In genomic region chr13:22017226-22017625, GRCh38 we compare ENCODE assay signal across 11 cellular contexts.
DNase-seq lines count a peak whose midpoint lies in the region; ATAC-seq, FAIRE-seq and TF ChIP-seq lines count a peak whose summit lies in the region.
"Had no signal": no experiment of that assay in that cellular context is flagged by ENCODE, and none has a peak within 500 bp of the region (broad histone marks: within the 10 kb centered on the region; RNA-seq: fewer than 3 reads in every experiment).

No MANE protein-coding gene starts in this region.

- H3K27me3 ChIP-seq in CD8-positive, alpha-beta memory T cell (ENCODE audit: insufficient read depth, low read length, poor library complexity, severe bottlenecking) = no peaks in the 10 kb centered on the region
- no peaks in the 10 kb centered on the region for H3K27me3 ChIP-seq in pancreas

- H3K4me1 ChIP-seq in CD8-positive, alpha-beta memory T cell (ENCODE audit: insufficient read depth, low read length) = no peaks in the 10 kb centered on the region
- H3K4me1 ChIP-seq in pancreas = no peaks in the 10 kb centered on the region

- peaks cover 2% of the 10 kb centered on the region for H3K4me1 Mint-ChIP-seq in activated naive CD4-positive, alpha-beta T cell treated with anti-CD3 and anti-CD28 coated beads, Interleukin-2, amount 10 ng/mL, durations not matched to agents 7 days and 5 days
- peaks cover 8 to 19% of the 10 kb centered on the region in 2 donors for H3K4me1 Mint-ChIP-seq in stimulated activated naive B cell treated with anti-CD40 and anti-IgM and Interleukin-4, amounts not matched to agents 10 μg/mL and 1 μg/mL and 100 μg/mL, for 72 hours
- H3K4me1 Mint-ChIP-seq in CD8-positive, alpha-beta memory T cell = peaks cover 9 to 12% (median 10%) of the 10 kb centered on the region in 3 donors
- H3K4me1 Mint-ChIP-seq: WTC11 had no signal

- 51 to 53% methylated on average over 3 of the region's 3 CpGs for WGBS in pancreas, 2 donors

- TF ChIP-seq CTCF in pancreas (IDR thresholded peaks at IDR 0.05) = no peak

- H3K4me3 ChIP-seq in CD8-positive, alpha-beta memory T cell (ENCODE audit: low read length) = no peak overlapping the region
- no peak overlapping the region for H3K4me3 ChIP-seq in pancreas
- H3K4me3 ChIP-seq: K562 had no signal

- H3K9me3 ChIP-seq in CD8-positive, alpha-beta memory T cell (ENCODE audit: low read length) = no peaks in the 10 kb centered on the region
- no peaks in the 10 kb centered on the region for H3K9me3 ChIP-seq in pancreas

- H3K27me3 Mint-ChIP-seq in activated naive CD4-positive, alpha-beta T cell treated with anti-CD3 and anti-CD28 coated beads, Interleukin-2, amount 10 ng/mL, durations not matched to agents 7 days and 5 days = no peaks in the 10 kb centered on the region
- no peaks in the 10 kb centered on the region for H3K27me3 Mint-ChIP-seq in stimulated activated naive B cell treated with anti-CD40 and anti-IgM and Interleukin-4, amounts not matched to agents 10 μg/mL and 1 μg/mL and 100 μg/mL, for 72 hours
- peaks cover 0 to 2% of the 10 kb centered on the region in 2 donors for H3K27me3 Mint-ChIP-seq in CD8-positive, alpha-beta memory T cell

- H3K9me3 Mint-ChIP-seq in activated naive CD4-positive, alpha-beta T cell treated with anti-CD3 and anti-CD28 coated beads, Interleukin-2, amount 50 U/mL, for 72 hours = no peaks in the 10 kb centered on the region
- H3K9me3 Mint-ChIP-seq in activated naive CD4-positive, alpha-beta T cell treated with anti-CD3 and anti-CD28 coated beads, Interleukin-2, amount 10 ng/mL, durations not matched to agents 7 days and 5 days = no peaks in the 10 kb centered on the region
- no peaks in the 10 kb centered on the region for H3K9me3 Mint-ChIP-seq in stimulated activated naive B cell treated with anti-CD40 and anti-IgM and Interleukin-4, amounts not matched to agents 10 μg/mL and 1 μg/mL and 100 μg/mL, for 72 hours
- no peaks in the 10 kb centered on the region for H3K9me3 Mint-ChIP-seq in CD8-positive, alpha-beta memory T cell
- H3K9me3 Mint-ChIP-seq: WTC11 had no signal

- H3K27ac ChIP-seq in CD8-positive, alpha-beta memory T cell (ENCODE audit: low read depth, low read length) = no peak overlapping the region
- no peak overlapping the region for H3K27ac ChIP-seq in pancreas

- no peak overlapping the region for H3K27ac Mint-ChIP-seq in activated naive CD4-positive, alpha-beta T cell treated with anti-CD3 and anti-CD28 coated beads, Interleukin-2, amount 50 U/mL, for 72 hours
- H3K27ac Mint-ChIP-seq in activated naive CD4-positive, alpha-beta T cell treated with anti-CD3 and anti-CD28 coated beads, Interleukin-2, amount 10 ng/mL, durations not matched to agents 7 days and 5 days = no peak overlapping the region
- H3K27ac Mint-ChIP-seq in stimulated activated naive B cell treated with anti-CD40 and anti-IgM and Interleukin-4, amounts not matched to agents 10 μg/mL and 1 μg/mL and 100 μg/mL, for 72 hours = peak overlapping the region; percentile 4
- peak overlapping the region in 4 of 8 donors; percentile 9 to 47 (median 26) for H3K27ac Mint-ChIP-seq in CD8-positive, alpha-beta memory T cell
- H3K27ac Mint-ChIP-seq: WTC11 had no signal

- CTCF ChIA-PET in activated naive CD4-positive, alpha-beta T cell treated with anti-CD3 and anti-CD28 coated beads, Interleukin-2, amount 10 ng/mL, durations not matched to agents 7 days and 5 days (lab: Charles Lee) = no interaction called here
- CTCF ChIA-PET in CD8-positive, alpha-beta memory T cell (lab: Charles Lee) = no interaction called here

- DNase-seq in activated naive CD4-positive, alpha-beta T cell treated with anti-CD3 and anti-CD28 coated beads, Interleukin-2, amount 50 U/mL, for 72 hours (ENCODE audit: low spot score in 2 of 2) = no peak
- DNase-seq in activated naive CD4-positive, alpha-beta T cell treated with anti-CD3 and anti-CD28 coated beads, Interleukin-2, amount 10 ng/mL, durations not matched to agents 7 days and 5 days = no peak
- DNase-seq in KG1 (lab: John Stamatoyannopoulos, UW) = peak; percentile 57
- peak; percentile 13 for DNase-seq in stimulated activated naive B cell treated with anti-CD40 and anti-IgM and Interleukin-4, amounts not matched to agents 10 μg/mL and 1 μg/mL and 100 μg/mL, for 72 hours
- no peak for DNase-seq in cerebellar cortex (ENCODE audit: low spot score)
- no peak for DNase-seq in CD8-positive, alpha-beta memory T cell
- no peak for DNase-seq in pancreas
- DNase-seq: anterior cingulate cortex had no signal

- ATAC-seq in activated naive CD4-positive, alpha-beta T cell treated with anti-CD3 and anti-CD28 coated beads, Interleukin-2, amount 50 U/mL, for 72 hours = peak; percentile 26 to 27
- peak; percentile 96 for ATAC-seq in HG02759 (IDR thresholded peaks at IDR 0.05; ENCODE audit: unreplicated experiment)
- peak; percentile 99 for ATAC-seq in stimulated activated naive B cell treated with anti-CD40 and anti-IgM and Interleukin-4, amounts not matched to agents 10 μg/mL and 1 μg/mL and 100 μg/mL, for 72 hours (replicated peaks)
- ATAC-seq in pancreas = no peak
- ATAC-seq: K562, WTC11 had no signal

- intact Hi-C loops in pancreas (cut with DNase I) = no loop called here

- H3K36me3 ChIP-seq in CD8-positive, alpha-beta memory T cell (ENCODE audit: insufficient read depth, low read length) = no peaks in the 10 kb centered on the region
- no peaks in the 10 kb centered on the region for H3K36me3 ChIP-seq in pancreas

- H3K4me3 Mint-ChIP-seq in activated naive CD4-positive, alpha-beta T cell treated with anti-CD3 and anti-CD28 coated beads, Interleukin-2, amount 10 ng/mL, durations not matched to agents 7 days and 5 days = no peak overlapping the region
- H3K4me3 Mint-ChIP-seq in stimulated activated naive B cell treated with anti-CD40 and anti-IgM and Interleukin-4, amounts not matched to agents 10 μg/mL and 1 μg/mL and 100 μg/mL, for 72 hours = no peak overlapping the region
- H3K4me3 Mint-ChIP-seq in CD8-positive, alpha-beta memory T cell = no peak overlapping the region
- H3K4me3 Mint-ChIP-seq: WTC11 had no signal

- FAIRE-seq in pancreas (lab: Jason Lieb, UNC) = no peak
- FAIRE-seq: K562 had no signal

- no peaks in the 10 kb centered on the region for H3K36me3 Mint-ChIP-seq in activated naive CD4-positive, alpha-beta T cell treated with anti-CD3 and anti-CD28 coated beads, Interleukin-2, amount 50 U/mL, for 72 hours
- H3K36me3 Mint-ChIP-seq in activated naive CD4-positive, alpha-beta T cell treated with anti-CD3 and anti-CD28 coated beads, Interleukin-2, amount 10 ng/mL, durations not matched to agents 7 days and 5 days = no peaks in the 10 kb centered on the region
- no peaks in the 10 kb centered on the region for H3K36me3 Mint-ChIP-seq in stimulated activated naive B cell treated with anti-CD40 and anti-IgM and Interleukin-4, amounts not matched to agents 10 μg/mL and 1 μg/mL and 100 μg/mL, for 72 hours
- H3K36me3 Mint-ChIP-seq in CD8-positive, alpha-beta memory T cell = peaks cover 0 to 3% (median 0%) of the 10 kb centered on the region in 3 donors
- H3K36me3 Mint-ChIP-seq: WTC11 had no signal

- POLR2A ChIA-PET in CD8-positive, alpha-beta memory T cell (lab: Charles Lee) = no interaction called here

Comparison
In these comparisons a context has a peak if more than half of its experiments do, and no peak if none do; other contexts are left out.
1. ATAC-seq: peak in activated naive CD4-positive, alpha-beta T cell treated with anti-CD3 and anti-CD28 coated beads, Interleukin-2, amount 50 U/mL, for 72 hours (2 of 2), HG02759 (single experiment) and stimulated activated naive B cell treated with anti-CD40 and anti-IgM and Interleukin-4, amounts not matched to agents 10 μg/mL and 1 μg/mL and 100 μg/mL, for 72 hours (2 of 2); none in pancreas (0 of 4).
2. DNase-seq: peak in KG1 (single experiment) and stimulated activated naive B cell treated with anti-CD40 and anti-IgM and Interleukin-4, amounts not matched to agents 10 μg/mL and 1 μg/mL and 100 μg/mL, for 72 hours (single experiment); none in activated naive CD4-positive, alpha-beta T cell treated with anti-CD3 and anti-CD28 coated beads, Interleukin-2, amount 50 U/mL, for 72 hours (0 of 2), activated naive CD4-positive, alpha-beta T cell treated with anti-CD3 and anti-CD28 coated beads, Interleukin-2, amount 10 ng/mL, durations not matched to agents 7 days and 5 days (single experiment), cerebellar cortex (single experiment), CD8-positive, alpha-beta memory T cell (0 of 5) and pancreas (0 of 6).